ENCODE assay signal across 3 cellular contexts in genomic region chr7:157897686-157898085, GRCh38.
TF ChIP-seq lines count a peak whose summit lies in the region.

No MANE protein-coding gene starts in this region.

TF ChIP-seq in HEK293T, 16 proteins besides CTCF, POLR2A, EP300 and RAD21:
- TF ChIP-seq TARDBP (IDR thresholded peaks at IDR 0.05) (no peak), ZNF384 (IDR thresholded peaks at IDR 0.05) (no peak), NFRKB (IDR thresholded peaks at IDR 0.05) (no peak), PKNOX1 (IDR thresholded peaks at IDR 0.05) (peak; percentile 67)

TF ChIP-seq in H1, 55 proteins besides CTCF, POLR2A, EP300 and RAD21 (continues in another document):
- TF ChIP-seq TBP (IDR thresholded peaks at IDR 0.05; ENCODE audit: low read depth, low read length) (no peak), ATF3 (IDR thresholded peaks at IDR 0.05; ENCODE audit: insufficient read depth, low read depth, low read length) (no peak), SP4 (IDR thresholded peaks at IDR 0.05; ENCODE audit: low read length) (no peak), FOSL1 (IDR thresholded peaks at IDR 0.05; ENCODE audit: insufficient read depth, low read depth, low read length) (no peak), SP2 (IDR thresholded peaks at IDR 0.05; ENCODE audit: low read length) (no peak), RXRA (IDR thresholded peaks at IDR 0.05; ENCODE audit: insufficient read depth, low read depth, low read length) (no peak), KDM5A (IDR thresholded peaks at IDR 0.05; ENCODE audit: low read length) (no peak), NANOG (IDR thresholded peaks at IDR 0.05; ENCODE audit: insufficient read depth, low read depth, low read length, poor library complexity, severe bottlenecking) (no peak), RFX5 (IDR thresholded peaks at IDR 0.05; ENCODE audit: borderline replicate concordance, low read depth, low read length) (no peak), TAF7 (optimal IDR thresholded peaks at IDR 0.05; ENCODE audit: borderline replicate concordance, low read depth, low read length) (no peak), MAFK (IDR thresholded peaks at IDR 0.05; ENCODE audit: low read depth, low read length) (no peak), SUZ12 (IDR thresholded peaks at IDR 0.05; ENCODE audit: low read length) (no peak), CHD2 (IDR thresholded peaks at IDR 0.05; ENCODE audit: low read length) (no peak), CHD7 (IDR thresholded peaks at IDR 0.05; ENCODE audit: insufficient replicate concordance, low read length) (no peak), TAF1 (IDR thresholded peaks at IDR 0.05; ENCODE audit: low read depth, low read length) (no peak), E2F6 (IDR thresholded peaks at IDR 0.05) (no peak)

TF ChIP-seq in GM23338, 12 proteins besides CTCF, POLR2A, EP300 and RAD21:
- TF ChIP-seq POLR2AphosphoS5 (IDR thresholded peaks at IDR 0.05; ENCODE audit: low read depth) = no peak
- TF ChIP-seq ZNF114 (CRISPR knock-in tag; IDR thresholded peaks at IDR 0.05) = no peak
- TF ChIP-seq JUNB (IDR thresholded peaks at IDR 0.05; ENCODE audit: unreplicated experiment) = no peak
- TF ChIP-seq NANOG (IDR thresholded peaks at IDR 0.05; ENCODE audit: borderline replicate concordance) = no peak
- no peak for TF ChIP-seq REST (IDR thresholded peaks at IDR 0.05; ENCODE audit: unreplicated experiment)
- no peak for TF ChIP-seq ZNF331 (CRISPR knock-in tag; IDR thresholded peaks at IDR 0.05; ENCODE audit: low read depth)
- no peak for TF ChIP-seq ETS1 (IDR thresholded peaks at IDR 0.05)
- no peak for TF ChIP-seq STAT1 (IDR thresholded peaks at IDR 0.05; ENCODE audit: unreplicated experiment)
- no peak for TF ChIP-seq CREB1 (CRISPR knock-in tag; IDR thresholded peaks at IDR 0.05; ENCODE audit: low read depth)
- no peak for TF ChIP-seq EZH2 (IDR thresholded peaks at IDR 0.05; ENCODE audit: low read depth, unreplicated experiment)
- TF ChIP-seq EZH2phosphoT487 (IDR thresholded peaks at IDR 0.05; ENCODE audit: unreplicated experiment) = no peak
- TF ChIP-seq ZNF462 (CRISPR knock-in tag; IDR thresholded peaks at IDR 0.05) = no peak
